28 cellular contexts compared by ENCODE assay signal in the genomic region with DNA sequence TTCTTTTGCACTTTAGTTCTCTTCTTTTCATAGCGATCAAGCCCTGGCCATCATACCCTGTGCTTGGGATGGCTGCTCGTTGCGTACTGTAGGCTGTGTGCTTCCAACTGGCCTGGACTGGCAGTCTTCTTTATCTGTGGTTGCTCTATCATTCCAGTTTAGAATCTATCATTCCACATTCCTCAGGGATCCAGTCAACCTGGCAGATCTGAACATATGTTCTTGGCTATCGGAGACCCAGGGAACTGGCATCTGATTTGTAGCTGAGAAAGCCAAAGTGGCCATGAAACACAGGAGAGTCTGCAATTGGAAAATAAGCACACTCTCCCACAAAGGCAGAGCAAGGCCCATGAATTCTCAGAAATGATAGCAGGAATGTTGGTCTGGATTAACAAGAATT. TPM values are rescaled to one million over a fixed set of nuclear protein-coding genes. Genes with fewer than 3 reads are reported as not detected.
"Had no signal": no experiment of that assay in that cellular context is flagged by ENCODE, and none has a peak within 500 bp of the region (broad histone marks: within the 10 kb centered on the region; RNA-seq: fewer than 3 reads in every experiment).

No MANE protein-coding gene starts in this region.

- H3K4me3 ChIP-seq: hepatocyte, left ventricle myocardium inferior, lung, pancreas, prostate gland, spleen, testis, thyroid gland, transverse colon, upper lobe of left lung, vagina had no signal

- H3K9me3 ChIP-seq: left ventricle myocardium inferior, pancreas, prostate gland, spleen, testis, thyroid gland, transverse colon, upper lobe of left lung, vagina had no signal

- H2AFZ ChIP-seq: hepatocyte had no signal

- H3K27me3 ChIP-seq: hepatocyte, pancreas, spleen, testis, thyroid gland, transverse colon, upper lobe of left lung, vagina had no signal

- H3K4me2 ChIP-seq: hepatocyte had no signal

- H3K79me2 ChIP-seq: hepatocyte had no signal

- DNase-seq: islet precursor cell; left ventricle myocardium inferior; mesendoderm; naive B cell; natural killer cell; nucleus accumbens; pancreas; posterior cingulate gyrus; retina; right cardiac atrium; small intestine; spleen; stimulated activated CD4-positive, alpha-beta T cell treated with anti-CD3 and anti-CD28 coated beads, Interleukin-4, amount 100 ng/mL, for 24 hours; stimulated activated naive CD4-positive, alpha-beta T cell treated with Interleukin-2 at 50 U/mL for 16 hours; stimulated activated naive CD8-positive, alpha-beta T cell treated with anti-CD3 and anti-CD28 coated beads, Interleukin-15, amount 100 ng/mL, for 72 hours; testis; thyroid gland; transverse colon; upper lobe of left lung had no signal

- ATAC-seq: natural killer cell; pancreas; right cardiac atrium; sciatic nerve; stimulated activated effector memory CD8-positive, alpha-beta T cell treated with anti-CD3 and anti-CD28 coated beads, Interleukin-12 subunit alpha, Interleukin-12 subunit beta, amount 100 ng/mL, for 72 hours; stimulated activated naive CD8-positive, alpha-beta T cell treated with anti-CD3 and anti-CD28 coated beads, Interleukin-15, amount 100 ng/mL, for 72 hours had no signal

- H3K4me1 ChIP-seq: prostate gland, spleen, testis, upper lobe of left lung, vagina had no signal

- H3K27ac ChIP-seq: hepatocyte, left ventricle myocardium inferior, pancreas, prostate gland, spleen, testis, thyroid gland, transverse colon, upper lobe of left lung, vagina had no signal

- H3K36me3 ChIP-seq: left ventricle myocardium inferior, pancreas, prostate gland, spleen, thyroid gland, transverse colon, upper lobe of left lung, vagina had no signal

RNA-seq across cellular contexts. Expression of a gene that starts 22.6 kb away (rescaled TPM):
- total RNA-seq: hepatocyte, kidney epithelial cell, left ventricle myocardium inferior, mesothelial cell of epicardium, right cardiac atrium, transverse colon, vagina had no signal
- polyA plus RNA-seq: hepatocyte, neural cell, pancreas had no signal
